Comparison of ENCODE assay signal across 1 cellular context in genomic region chr16:13997933-13998332, GRCh38.
A peak's percentile ranks its signal among the peaks of the same experiment; 100 is the strongest.
TF ChIP-seq lines count a peak whose summit lies in the region.

No MANE protein-coding gene starts in this region.

TF ChIP-seq in HepG2, 621 proteins besides CTCF, POLR2A, EP300 and RAD21 (continued from another document and continues in another):
- TF ChIP-seq MLXIP (CRISPR knock-in tag; IDR thresholded peaks at IDR 0.05; ENCODE audit: borderline replicate concordance): no peak
- TF ChIP-seq RFXAP (CRISPR knock-in tag; IDR thresholded peaks at IDR 0.05; ENCODE audit: borderline replicate concordance): no peak
- TF ChIP-seq E2F5 (CRISPR knock-in tag; conservative IDR thresholded peaks at IDR 0.05): no peak
- TF ChIP-seq ZNF432 (CRISPR knock-in tag; IDR thresholded peaks at IDR 0.05; ENCODE audit: borderline replicate concordance): no peak
- TF ChIP-seq DMAP1 (CRISPR knock-in tag; IDR thresholded peaks at IDR 0.05): no peak
- peak; percentile 28; the same call in 1 of the 2 replicates for TF ChIP-seq ZNF691 (CRISPR knock-in tag; IDR thresholded peaks at IDR 0.05; ENCODE audit: borderline replicate concordance, low read depth)
- no peak for TF ChIP-seq HDAC6 (IDR thresholded peaks at IDR 0.05; ENCODE audit: low read depth, low read length)
- 0 out of 2 replicates have a peak, but pooled peaks have one; percentile 38 for TF ChIP-seq SMAD3 (CRISPR knock-in tag; IDR thresholded peaks at IDR 0.05)
- no peak for TF ChIP-seq ATF5 (CRISPR knock-in tag; IDR thresholded peaks at IDR 0.05; ENCODE audit: low read depth)
- no peak for TF ChIP-seq ZNF552 (CRISPR knock-in tag; IDR thresholded peaks at IDR 0.05; ENCODE audit: borderline replicate concordance)
- TF ChIP-seq ZNF83 (CRISPR knock-in tag; IDR thresholded peaks at IDR 0.05; ENCODE audit: borderline replicate concordance): no peak
- no peak for TF ChIP-seq HIC2 (CRISPR knock-in tag; IDR thresholded peaks at IDR 0.05; ENCODE audit: low read depth)
- TF ChIP-seq ZNF609 (CRISPR knock-in tag; IDR thresholded peaks at IDR 0.05; ENCODE audit: borderline replicate concordance): no peak
- TF ChIP-seq MAFF (IDR thresholded peaks at IDR 0.05; ENCODE audit: low read depth, low read length): no peak
- no peak for TF ChIP-seq KDM2A (CRISPR knock-in tag; IDR thresholded peaks at IDR 0.05; ENCODE audit: borderline replicate concordance, low read depth)
- no peak for TF ChIP-seq MZF1 (CRISPR knock-in tag; IDR thresholded peaks at IDR 0.05; ENCODE audit: borderline replicate concordance)
- no peak for TF ChIP-seq ZNF326 (CRISPR knock-in tag; IDR thresholded peaks at IDR 0.05; ENCODE audit: borderline replicate concordance)
- 0 out of 2 replicates have a peak, but pooled peaks have one; percentile 67 for TF ChIP-seq WIZ (CRISPR knock-in tag; IDR thresholded peaks at IDR 0.05)
- TF ChIP-seq MIER2 (CRISPR knock-in tag; IDR thresholded peaks at IDR 0.05): 0 out of 2 replicates have a peak, but pooled peaks have one; percentile 19
- no peak for TF ChIP-seq NCOA1 (CRISPR knock-in tag; IDR thresholded peaks at IDR 0.05)
- TF ChIP-seq SP4 (CRISPR knock-in tag; IDR thresholded peaks at IDR 0.05): no peak
- no peak for TF ChIP-seq SOX13 (IDR thresholded peaks at IDR 0.05)
- TF ChIP-seq SOX13 (CRISPR knock-in tag; conservative IDR thresholded peaks at IDR 0.05 in 1 of 2, IDR thresholded peaks at IDR 0.05 in 1 of 2): no peak
- TF ChIP-seq ETS1 (CRISPR knock-in tag; IDR thresholded peaks at IDR 0.05): no peak
- peak; percentile 54; the same call in 1 of the 2 replicates for TF ChIP-seq HMGXB3 (CRISPR knock-in tag; IDR thresholded peaks at IDR 0.05; ENCODE audit: borderline replicate concordance)
- TF ChIP-seq IKZF5 (CRISPR knock-in tag; IDR thresholded peaks at IDR 0.05): 0 out of 2 replicates have a peak, but pooled peaks have one; percentile 27
- TF ChIP-seq ZBTB49 (CRISPR knock-in tag; IDR thresholded peaks at IDR 0.05; ENCODE audit: borderline replicate concordance): no peak
- no peak for TF ChIP-seq CEBPB (IDR thresholded peaks at IDR 0.05; ENCODE audit: borderline replicate concordance, low read depth, low read length)
- no peak for TF ChIP-seq ZNF879 (CRISPR knock-in tag; IDR thresholded peaks at IDR 0.05)
- TF ChIP-seq ZSCAN20 (CRISPR knock-in tag; IDR thresholded peaks at IDR 0.05; ENCODE audit: borderline replicate concordance): peak; percentile 74
- TF ChIP-seq ZNF414 (CRISPR knock-in tag; IDR thresholded peaks at IDR 0.05): no peak
- no peak for TF ChIP-seq HIVEP1 (CRISPR knock-in tag; IDR thresholded peaks at IDR 0.05)
- no peak for TF ChIP-seq POLR2AphosphoS5 (IDR thresholded peaks at IDR 0.05; ENCODE audit: low read depth, low read length)
- TF ChIP-seq MATR3 (CRISPR knock-in tag; IDR thresholded peaks at IDR 0.05): no peak
- TF ChIP-seq TSC22D2 (CRISPR knock-in tag; IDR thresholded peaks at IDR 0.05; ENCODE audit: borderline replicate concordance): no peak
